In genomic region chr17:31558748-31559646, GRCh38 we compare ENCODE assay signal across 8 cellular contexts.
DNase-seq lines count a peak whose midpoint lies in the region; ATAC-seq and TF ChIP-seq lines count a peak whose summit lies in the region.

No MANE protein-coding gene starts in this region.

- TF ChIP-seq POLR2A in adrenal gland (IDR thresholded peaks at IDR 0.05) (peak in 1 of 2 donors; percentile 36), upper lobe of left lung (IDR thresholded peaks at IDR 0.05) (peak in 2 of 4 donors; percentile 9 to 58)

- 0 to 3% (median 1%) methylated on average over 22 to 120 of the region's 120 CpGs for WGBS in adrenal gland, 4 donors
- 1 to 2% methylated on average over 98 to 120 of the region's 120 CpGs for WGBS in heart right ventricle, 2 donors
- no CpG with 5 or more reads among the region's 120 CpGs for WGBS in trophoblast cell (ENCODE audit: extremely low coverage, insufficient coverage, insufficient read length)
- WGBS in upper lobe of left lung, 2 donors: 3% methylated on average over 15 to 26 of the region's 120 CpGs

- H3K79me2 ChIP-seq in SU-DHL-6 (ENCODE audit: insufficient read depth, low read length) (no peaks in the 10 kb centered on the region), trophoblast cell (ENCODE audit: control insufficient read depth, insufficient read depth, low read length, poor library complexity) (peaks cover 13% of the 10 kb centered on the region)

- H3K23ac ChIP-seq in trophoblast cell (ENCODE audit: low read length): no peak overlapping the region

- TF ChIP-seq CTCF in AG10803 (conservative IDR thresholded peaks at IDR 0.05; ENCODE audit: low read length) (peak; percentile 30), SU-DHL-6 (IDR thresholded peaks at IDR 0.05; ENCODE audit: insufficient read depth, low read length, poor library complexity, severe bottlenecking) (peak; percentile 95), adrenal gland (IDR thresholded peaks at IDR 0.05) (peak in 5 of 6 experiments; percentile 28 to 91 (median 87)), heart right ventricle (IDR thresholded peaks at IDR 0.05) (peak; percentile 80 to 99 (median 91)), upper lobe of left lung (IDR thresholded peaks at IDR 0.05) (peak; percentile 69 to 95 (median 89))

- no peak for TF ChIP-seq EP300 in upper lobe of left lung (IDR thresholded peaks at IDR 0.05)

- H3K79me1 ChIP-seq in trophoblast cell (ENCODE audit: low read length): peaks cover 26% of the 10 kb centered on the region

- no peaks in the 10 kb centered on the region for H3F3A ChIP-seq in SU-DHL-6 (ENCODE audit: insufficient read depth)

- H2BK120ac ChIP-seq in trophoblast cell (ENCODE audit: insufficient read depth, low read length, poor library complexity): peak overlapping the region; percentile 94

- H3K36me3 ChIP-seq in SU-DHL-6 (ENCODE audit: low read length) (no peaks in the 10 kb centered on the region), adrenal gland (replicated peaks in 1 of 2) (no peaks in the 10 kb centered on the region), heart right ventricle (peaks cover 0 to 9% (median 0%) of the 10 kb centered on the region in 9 donors), trophoblast cell (ENCODE audit: control insufficient read depth in 1 of 2, insufficient read depth in 2 of 2, low read length in 2 of 2) (peaks cover 0 to 1% of the 10 kb centered on the region in 2 experiments), upper lobe of left lung (no peaks in the 10 kb centered on the region)

- DNase-seq in AG10803 (ENCODE audit: low read depth) (peak; percentile 77), GM19238 (ENCODE audit: insufficient read length, low spot score) (peak; percentile 69), LoVo (ENCODE audit: low spot score) (peak; percentile 81), adrenal gland (peak; percentile 77 to 85 (median 82)), heart right ventricle (peak; percentile 80 to 84), trophoblast cell (peak; percentile 82 to 85), upper lobe of left lung (peak; percentile 78 to 96)

- no peaks in the 10 kb centered on the region for H4K20me1 ChIP-seq in SU-DHL-6 (ENCODE audit: low read depth, low read length)

- peak overlapping the region; percentile 74 for H3K14ac ChIP-seq in trophoblast cell (ENCODE audit: low read length)

- H3K18ac ChIP-seq in trophoblast cell (ENCODE audit: low read length): peak overlapping the region; percentile 95

- peak overlapping the region; percentile 71 for H2AFZ ChIP-seq in SU-DHL-6 (ENCODE audit: low read depth, low read length, severe bottlenecking)
- H2AFZ ChIP-seq in trophoblast cell (ENCODE audit: insufficient read depth, low read length, poor library complexity): peak overlapping the region; percentile 83

- peaks cover 6 to 27% of the 10 kb centered on the region in 2 donors for H3K4me1 ChIP-seq in adrenal gland (replicated peaks in 1 of 2)
- peaks cover 11 to 47% (median 29%) of the 10 kb centered on the region in 9 donors for H3K4me1 ChIP-seq in heart right ventricle
- H3K4me1 ChIP-seq in trophoblast cell (ENCODE audit: control insufficient read depth in 1 of 2, insufficient read depth in 2 of 2, low read length in 2 of 2): peaks cover 29 to 37% of the 10 kb centered on the region in 2 experiments
- peaks cover 28 to 44% (median 35%) of the 10 kb centered on the region in 4 donors for H3K4me1 ChIP-seq in upper lobe of left lung

- intact Hi-C loops in adrenal gland (cut with DNase I): loop anchor here (2.0 to 5.0 kb wide), 3 partner anchors 283 to 298 kb away; partner anchors contain the start of gene COPRS (in 1 of the 2)
- intact Hi-C loops in heart right ventricle (cut with DNase I): loop anchor here (1.0 to 10.0 kb wide), 6 partner anchors 10 to 284 kb away; no protein-coding TSS in a partner anchor

- H4K12ac ChIP-seq in trophoblast cell (ENCODE audit: low read depth, low read length): peak overlapping the region; percentile 95

- H3K4me2 ChIP-seq in SU-DHL-6 (ENCODE audit: low read depth, low read length, poor library complexity, severe bottlenecking) (peak overlapping the region; percentile 74), trophoblast cell (ENCODE audit: low read length) (peak overlapping the region; percentile 87)

- H2BK5ac ChIP-seq in trophoblast cell (ENCODE audit: low read depth, low read length, poor library complexity): peak overlapping the region; percentile 90

- peak overlapping the region; percentile 92 for H4K8ac ChIP-seq in trophoblast cell (ENCODE audit: low read depth, low read length)

- H4K91ac ChIP-seq in trophoblast cell (ENCODE audit: low read depth, low read length): peak overlapping the region; percentile 92

- H3K9me2 ChIP-seq in SU-DHL-6 (replicated peaks; ENCODE audit: insufficient read depth, low read length): no peaks in the 10 kb centered on the region

- H3K9ac ChIP-seq in SU-DHL-6 (ENCODE audit: low read length) (peak overlapping the region; percentile 65), trophoblast cell (ENCODE audit: low read length) (peak overlapping the region; percentile 79)

- ATAC-seq in heart right ventricle (peak; percentile 85 to 94 (median 90)), upper lobe of left lung (ENCODE audit: low FRiP score in 2 of 2) (peak; percentile 82 to 96)

- H3K27ac ChIP-seq in SU-DHL-6 (ENCODE audit: low read depth, low read length): no peak overlapping the region
- H3K27ac ChIP-seq in adrenal gland: peak overlapping the region in 4 of 5 donors; percentile 54 to 97 (median 79)
- peak overlapping the region; percentile 57 to 97 (median 94) for H3K27ac ChIP-seq in heart right ventricle
- H3K27ac ChIP-seq in trophoblast cell (ENCODE audit: low read depth, low read length): peak overlapping the region; percentile 78
- peak overlapping the region; percentile 88 to 92 (median 90) for H3K27ac ChIP-seq in upper lobe of left lung

- H3K9me3 ChIP-seq in SU-DHL-6 (ENCODE audit: insufficient read depth, low read length): no peaks in the 10 kb centered on the region
- H3K9me3 ChIP-seq in adrenal gland (replicated peaks in 1 of 3): no peaks in the 10 kb centered on the region
- no peaks in the 10 kb centered on the region for H3K9me3 ChIP-seq in heart right ventricle
- H3K9me3 ChIP-seq in trophoblast cell (ENCODE audit: insufficient read depth, low read depth, low read length): no peaks in the 10 kb centered on the region
- H3K9me3 ChIP-seq in upper lobe of left lung: no peaks in the 10 kb centered on the region

- no peaks in the 10 kb centered on the region for H3K27me3 ChIP-seq in SU-DHL-6 (ENCODE audit: low read length)
- no peaks in the 10 kb centered on the region for H3K27me3 ChIP-seq in adrenal gland
- H3K27me3 ChIP-seq in heart right ventricle: no peaks in the 10 kb centered on the region
- H3K27me3 ChIP-seq in trophoblast cell (ENCODE audit: insufficient read depth, low read length): peaks cover 7% of the 10 kb centered on the region
- H3K27me3 ChIP-seq in upper lobe of left lung: peaks cover 0 to 5% (median 0%) of the 10 kb centered on the region in 4 donors

- H3K4ac ChIP-seq in trophoblast cell (ENCODE audit: low read depth, low read length): peak overlapping the region; percentile 71

- H2AK5ac ChIP-seq in trophoblast cell (ENCODE audit: low read length): peak overlapping the region; percentile 52

- H3K4me3 ChIP-seq in AG10803 (ENCODE audit: low read length) (peak overlapping the region; percentile 89), SU-DHL-6 (ENCODE audit: insufficient read depth, low read length, poor library complexity, severe bottlenecking) (peak overlapping the region; percentile 70), adrenal gland (peak overlapping the region in 3 of 4 donors; percentile 18 to 80 (median 24)), heart right ventricle (peak overlapping the region; percentile 58 to 89 (median 72)), trophoblast cell (ENCODE audit: low read depth, low read length) (peak overlapping the region; percentile 73), upper lobe of left lung (peak overlapping the region; percentile 67 to 75 (median 74))

- H2BK12ac ChIP-seq in trophoblast cell (ENCODE audit: low read length): peak overlapping the region; percentile 95

Comparison
In these comparisons a context has a peak if more than half of its experiments do, and no peak if none do; other contexts are left out.
1. H3K4me3 ChIP-seq: peak in every context shown above with its lines; median percentile 89 in AG10803; 74 in upper lobe of left lung; 73 in trophoblast cell; 72 in heart right ventricle; 70 in SU-DHL-6; 24 in adrenal gland.
2. CTCF ChIP-seq: peak in every context shown above with its lines; median percentile 95 in SU-DHL-6; 91 in heart right ventricle; 89 in upper lobe of left lung; 87 in adrenal gland; 30 in AG10803.